Comparison of ENCODE assay signal across 8 cellular contexts in genomic region chr11:22829231-22830081, GRCh38. TPM values are rescaled to one million over a fixed set of nuclear protein-coding genes. Genes with fewer than 3 reads are reported as not detected.
A peak's percentile ranks its signal among the peaks of the same experiment; 100 is the strongest.
DNase-seq lines count a peak whose midpoint lies in the region; ATAC-seq and TF ChIP-seq lines count a peak whose summit lies in the region.

Gene SVIP (minus strand): TSS chr11:22829801. CDS start chr11:22829748, 53 bp downstream.

- ATAC-seq in GM21390 (IDR thresholded peaks at IDR 0.05; ENCODE audit: unreplicated experiment) (peak; percentile 89), mucosa of descending colon (peak; percentile 99)

- DNase-seq in D341Med (ENCODE audit: low spot score) (peak; percentile 97), HUDEP-2 (lab: John Stamatoyannopoulos, UW; ENCODE audit: unreplicated experiment in 76 of 76) (peak in 75 of 76 experiments; percentile 52 to 97 (median 89)), activated T-cell treated with anti-CD3 and anti-CD28 coated beads for 4 hours (peak; percentile 91), epithelial cell of prostate (ENCODE audit: low read depth, low spot score) (peak; percentile 74), mucosa of descending colon (peak; percentile 97 to 99 (median 99))
- DNase-seq in stimulated activated CD8-positive, alpha-beta memory T cell treated with anti-CD3 and anti-CD28 coated beads, Interleukin-4, amount 100 ng/mL, for 1 hour (ENCODE audit: low read depth in 2 of 2, low spot score in 1 of 2) = peak; percentile 85 to 88

- intact Hi-C loops in mucosa of descending colon (cut with DNase I, micrococcal nuclease) = no loop called here

- no peaks in the 10 kb centered on the region for H4K20me1 ChIP-seq in OCI-LY3 (ENCODE audit: insufficient read depth, low read length)

- H3K36me3 ChIP-seq in OCI-LY3 (replicated peaks; ENCODE audit: low read depth, low read length) (peaks cover 10% of the 10 kb centered on the region), mucosa of descending colon (ENCODE audit: low read depth) (no peaks in the 10 kb centered on the region)

- H3K9ac ChIP-seq in OCI-LY3 (ENCODE audit: low read length) = peak within 1 kb of the TSS; percentile 77

- H3K27me3 ChIP-seq in OCI-LY3 (ENCODE audit: low read depth, low read length) = no peaks in the 10 kb centered on the region

- peak within 1 kb of the TSS; percentile 87 for H2AFZ ChIP-seq in OCI-LY3 (ENCODE audit: low read depth, low read length)

- H3K9me3 ChIP-seq in OCI-LY3 (ENCODE audit: insufficient read depth, low read length) (no peaks in the 10 kb centered on the region), mucosa of descending colon (no peaks in the 10 kb centered on the region)

- H3K4me3 ChIP-seq in OCI-LY3 (ENCODE audit: low read length) (peak within 1 kb of the TSS; percentile 90), mucosa of descending colon (peak within 1 kb of the TSS; percentile 73)

- peaks cover 11% of the 10 kb centered on the region for H3K4me1 ChIP-seq in OCI-LY3 (ENCODE audit: low read length)
- H3K4me1 ChIP-seq in mucosa of descending colon (ENCODE audit: low read depth) = no peaks in the 10 kb centered on the region

- H3K27ac ChIP-seq in OCI-LY3 (ENCODE audit: low read length) = peak within 1 kb of the TSS; percentile 42
- H3K27ac ChIP-seq in epithelial cell of prostate = peak within 1 kb of the TSS; percentile 52

- peak within 1 kb of the TSS; percentile 88 for H3K4me2 ChIP-seq in OCI-LY3 (ENCODE audit: low read length)

- TF ChIP-seq CTCF in OCI-LY3 (IDR thresholded peaks at IDR 0.05; ENCODE audit: low read depth, low read length) (peak; percentile 73), mucosa of descending colon (IDR thresholded peaks at IDR 0.05) (peak; percentile 80)

- H3K79me2 ChIP-seq in OCI-LY3 (ENCODE audit: low read length) = peaks cover 6% of the 10 kb centered on the region

RNA-seq across cellular contexts. Expression of gene SVIP, which starts in this region (rescaled TPM):
- total RNA-seq in mucosa of descending colon = 10 to 100 TPM; 20.2 to 23.0 (median 22.0) TPM

Comparison
In these comparisons a context has a peak if more than half of its experiments do, and no peak if none do; other contexts are left out.
1. Peak in every context shown above with its lines: DNase-seq, ATAC-seq, H3K4me3 ChIP-seq and H3K27ac ChIP-seq.